Comparison of ENCODE assay signal across 26 cellular contexts in the genomic region with DNA sequence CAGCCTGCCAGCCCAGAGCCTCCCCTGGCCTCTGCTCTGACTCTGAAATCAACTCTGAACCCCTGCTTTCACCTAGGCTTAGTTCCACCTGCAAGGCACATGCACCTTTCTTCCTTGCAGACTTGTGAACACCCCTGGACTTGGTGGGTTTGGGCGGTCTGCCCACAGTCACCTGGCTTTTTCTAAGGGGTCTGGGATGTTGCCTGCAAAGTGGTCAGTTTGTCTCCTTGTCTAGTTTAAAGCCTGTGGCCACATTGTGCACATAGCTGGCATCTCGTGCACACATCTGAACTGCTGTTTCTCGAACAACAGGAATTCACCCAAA.
DNase-seq lines count a peak whose midpoint lies in the region; ATAC-seq, FAIRE-seq and TF ChIP-seq lines count a peak whose summit lies in the region.
"Had no signal": no experiment of that assay in that cellular context is flagged by ENCODE, and none has a peak within 500 bp of the region (broad histone marks: within the 10 kb centered on the region; RNA-seq: fewer than 3 reads in every experiment).

No MANE protein-coding gene starts in this region.

- H2BK12ac ChIP-seq in mesenchymal stem cell (ENCODE audit: low read length in 2 of 2): no peak overlapping the region

- H2AK5ac ChIP-seq in mesenchymal stem cell (ENCODE audit: low read length, severe bottlenecking): no peak overlapping the region

- no peak overlapping the region for H3K23ac ChIP-seq in mesenchymal stem cell (ENCODE audit: low read length in 2 of 2)

- peaks cover 30% of the 10 kb centered on the region for H3K27me3 Mint-ChIP-seq in astrocyte (ENCODE audit: low read depth, unreplicated experiment)

- peaks cover 2% of the 10 kb centered on the region for H3K9me3 Mint-ChIP-seq in astrocyte (ENCODE audit: unreplicated experiment)
- H3K9me3 Mint-ChIP-seq: activated T-helper 1 cell treated with anti-CD3 and anti-CD28 coated beads, Interleukin-12 subunit alpha, Interleukin-12 subunit beta, Interleukin-2, Interleukin-4 antibody, amounts not matched to agents 30 ng/mL and 10 ng/mL and 1 ng/mL, durations not matched to agents 14 hours and 24 hours and 36 hours had no signal

- H4K91ac ChIP-seq in mesenchymal stem cell (ENCODE audit: low read length): no peak overlapping the region

- H3K27me3 ChIP-seq in astrocyte (ENCODE audit: insufficient read depth, low read length) (no peaks in the 10 kb centered on the region), mesenchymal stem cell (ENCODE audit: control insufficient read depth in 1 of 2, insufficient read depth in 1 of 2, low read length in 2 of 2) (no peaks in the 10 kb centered on the region), testis (no peaks in the 10 kb centered on the region), body of pancreas (no peaks in the 10 kb centered on the region)
- H3K27me3 ChIP-seq: ascending aorta had no signal

- intact Hi-C loops in testis (cut with DNase I; ENCODE audit: low total_unique reads): no loop called here
- intact Hi-C loops in body of pancreas (cut with DNase I): no loop called here

- H2BK5ac ChIP-seq in mesenchymal stem cell (ENCODE audit: low read depth, low read length, poor library complexity, severe bottlenecking): no peak overlapping the region

- peak overlapping the region; percentile 26 for H3K9ac ChIP-seq in astrocyte (ENCODE audit: low read length)
- H3K9ac ChIP-seq in mesenchymal stem cell (ENCODE audit: low read length): peak overlapping the region; percentile 85

- H4K20me1 ChIP-seq in astrocyte (ENCODE audit: insufficient read depth, low read length): no peaks in the 10 kb centered on the region

- FAIRE-seq in astrocyte (lab: Jason Lieb, UNC): no peak
- FAIRE-seq: GM12878, small intestine had no signal

- no peak overlapping the region for H3K4me3 Mint-ChIP-seq in astrocyte (ENCODE audit: unreplicated experiment)
- H3K4me3 Mint-ChIP-seq: activated T-helper 1 cell treated with anti-CD3 and anti-CD28 coated beads, Interleukin-12 subunit alpha, Interleukin-12 subunit beta, Interleukin-2, Interleukin-4 antibody, amounts not matched to agents 30 ng/mL and 10 ng/mL and 1 ng/mL, durations not matched to agents 14 hours and 24 hours and 36 hours; mesothelial cell of epicardium; natural killer cell treated with Interleukin-12 subunit alpha and Interleukin-12 subunit beta and Interleukin-15 and Interleukin-18, amount 100 ng/mL, for 72 hours; stimulated activated memory B cell treated with anti-CD40 and anti-IgM and Interleukin-4, amounts not matched to agents 10 μg/mL and 1 μg/mL and 100 μg/mL, for 72 hours; T-helper 17 cell had no signal

- peak overlapping the region; percentile 47 for H2AFZ ChIP-seq in astrocyte (ENCODE audit: low read depth, low read length)
- H2AFZ ChIP-seq in mesenchymal stem cell (ENCODE audit: low read depth, low read length): no peak overlapping the region

- H3K14ac ChIP-seq in mesenchymal stem cell (ENCODE audit: low read length in 2 of 2): no peak overlapping the region

- H3K4me3 ChIP-seq in HFF-Myc (replicated peaks; ENCODE audit: low read depth, low read length) (no peak overlapping the region), astrocyte (ENCODE audit: insufficient read depth, low read depth, low read length) (peak overlapping the region; percentile 15), mesenchymal stem cell (ENCODE audit: insufficient read depth in 1 of 2, low read depth in 1 of 2, low read length in 2 of 2) (peak overlapping the region in 1 of 2 experiments; percentile 75), testis (no peak overlapping the region), body of pancreas (no peak overlapping the region)
- H3K4me3 ChIP-seq: ascending aorta, GM12878 had no signal

- H3K79me2 ChIP-seq in astrocyte (ENCODE audit: insufficient read depth, low read length): no peaks in the 10 kb centered on the region

- no peak for ATAC-seq in body of pancreas
- ATAC-seq: activated naive CD4-positive, alpha-beta T cell treated with anti-CD3 and anti-CD28 coated beads, Interleukin-2, amount 50 U/mL, for 72 hours; GM12878; left colon; natural killer cell treated with Interleukin-12 subunit alpha and Interleukin-12 subunit beta and Interleukin-15 and Interleukin-18, amount 100 ng/mL, for 72 hours; stimulated activated memory B cell treated with anti-CD40 and anti-IgM and Interleukin-4, amounts not matched to agents 10 μg/mL and 1 μg/mL and 100 μg/mL, for 72 hours; T-helper 17 cell had no signal

- H3K27ac Mint-ChIP-seq in astrocyte (ENCODE audit: unreplicated experiment): no peak overlapping the region
- H3K27ac Mint-ChIP-seq: activated T-helper 1 cell treated with anti-CD3 and anti-CD28 coated beads, Interleukin-12 subunit alpha, Interleukin-12 subunit beta, Interleukin-2, Interleukin-4 antibody, amounts not matched to agents 30 ng/mL and 10 ng/mL and 1 ng/mL, durations not matched to agents 14 hours and 24 hours and 36 hours; mesothelial cell of epicardium; natural killer cell treated with Interleukin-12 subunit alpha and Interleukin-12 subunit beta and Interleukin-15 and Interleukin-18, amount 100 ng/mL, for 72 hours; stimulated activated memory B cell treated with anti-CD40 and anti-IgM and Interleukin-4, amounts not matched to agents 10 μg/mL and 1 μg/mL and 100 μg/mL, for 72 hours; T-helper 17 cell had no signal

- 73% methylated on average over 1 of the region's 3 CpGs for WGBS in mesenchymal stem cell
- WGBS in testis, 2 donors: 43% methylated on average over 3 of the region's 3 CpGs
- WGBS in body of pancreas, 2 donors: 58 to 63% methylated on average over 3 of the region's 3 CpGs

- no peak overlapping the region for H2BK120ac ChIP-seq in mesenchymal stem cell (ENCODE audit: low read depth, low read length)

- H3K36me3 ChIP-seq in astrocyte (ENCODE audit: insufficient read depth, low read length): no peaks in the 10 kb centered on the region
- H3K36me3 ChIP-seq in mesenchymal stem cell (ENCODE audit: control insufficient read depth in 1 of 2, insufficient read depth in 2 of 2, low read depth in 1 of 2, low read length in 2 of 2): no peaks in the 10 kb centered on the region
- no peaks in the 10 kb centered on the region for H3K36me3 ChIP-seq in testis (ENCODE audit: low read depth, missing control alignments)
- H3K36me3 ChIP-seq in body of pancreas (replicated peaks in 1 of 2; ENCODE audit: insufficient read depth in 1 of 2, low read depth in 2 of 2): no peaks in the 10 kb centered on the region
- H3K36me3 ChIP-seq: ascending aorta had no signal

- TF ChIP-seq POLR2A in testis (IDR thresholded peaks at IDR 0.05) (no peak), body of pancreas (IDR thresholded peaks at IDR 0.05) (no peak)

- H3K18ac ChIP-seq in mesenchymal stem cell (ENCODE audit: low read depth in 1 of 2, low read length in 2 of 2): no peak overlapping the region

- no peaks in the 10 kb centered on the region for H3K36me3 Mint-ChIP-seq in astrocyte (ENCODE audit: low read depth, unreplicated experiment)
- H3K36me3 Mint-ChIP-seq: mesothelial cell of epicardium had no signal

- H3K79me1 ChIP-seq in mesenchymal stem cell (replicated peaks; ENCODE audit: low read length, poor library complexity, severe bottlenecking): no peaks in the 10 kb centered on the region

- H3K4me1 Mint-ChIP-seq in astrocyte (ENCODE audit: low read depth, unreplicated experiment): no peaks in the 10 kb centered on the region
- H3K4me1 Mint-ChIP-seq: stimulated activated memory B cell treated with anti-CD40 and anti-IgM and Interleukin-4, amounts not matched to agents 10 μg/mL and 1 μg/mL and 100 μg/mL, for 72 hours had no signal

- H3K4me1 ChIP-seq in astrocyte (ENCODE audit: insufficient read depth, low read length) (no peaks in the 10 kb centered on the region), mesenchymal stem cell (ENCODE audit: control insufficient read depth, insufficient read depth, low read depth, low read length) (peaks cover 2% of the 10 kb centered on the region), testis (peaks cover 14% of the 10 kb centered on the region), body of pancreas (no peaks in the 10 kb centered on the region)
- H3K4me1 ChIP-seq: ascending aorta had no signal

- H3K4ac ChIP-seq in mesenchymal stem cell (ENCODE audit: low read depth in 1 of 2, low read length in 2 of 2): no peak overlapping the region

- peak overlapping the region; percentile 70 for H3K4me2 ChIP-seq in astrocyte (ENCODE audit: low read length)
- H3K4me2 ChIP-seq in mesenchymal stem cell (ENCODE audit: low read length, poor library complexity, severe bottlenecking): no peak overlapping the region

- no peaks in the 10 kb centered on the region for H3K9me3 ChIP-seq in astrocyte (ENCODE audit: insufficient read depth, low read depth, low read length)
- H3K9me3 ChIP-seq in mesenchymal stem cell (ENCODE audit: control insufficient read depth, low read length): peaks cover 5% of the 10 kb centered on the region
- H3K9me3 ChIP-seq in testis: no peaks in the 10 kb centered on the region
- peaks cover 0 to 5% (median 0%) of the 10 kb centered on the region in 3 donors for H3K9me3 ChIP-seq in body of pancreas

- H3K27ac ChIP-seq in astrocyte (ENCODE audit: low read depth, low read length) (no peak overlapping the region), mesenchymal stem cell (ENCODE audit: low read length, poor library complexity, severe bottlenecking) (no peak overlapping the region), testis (peak overlapping the region; percentile 45 to 66), body of pancreas (no peak overlapping the region)
- H3K27ac ChIP-seq: ascending aorta had no signal

- DNase-seq in HFF-Myc (ENCODE audit: extremely low read depth, low read depth): peak; percentile 2
- no peak for DNase-seq in astrocyte (ENCODE audit: low read depth)
- no peak for DNase-seq in mesenchymal stem cell
- DNase-seq in testis: no peak
- DNase-seq in dedifferentiated amniotic fluid mesenchymal stem cell (ENCODE audit: extremely low spot score): no peak
- no peak for DNase-seq in body of pancreas
- DNase-seq in NCI-H524 (lab: John Stamatoyannopoulos, UW): no peak
- DNase-seq: activated CD4-positive, alpha-beta T cell treated with anti-CD3 and anti-CD28 coated beads for 48 hours; AML-193; effector memory CD4-positive, alpha-beta T cell; glutamatergic neuron; left colon; NCI-H1092 treated with DMSO at 0.1 percent for 48 hours; NCI-H1930; NCI-H2227 treated with DMSO at 0.1 percent for 48 hours; NCI-H774; OCI-M1; small intestine; T-helper 17 cell had no signal

- no peak for TF ChIP-seq CTCF in HFF-Myc (IDR thresholded peaks at IDR 0.05; ENCODE audit: low read depth, low read length, missing control alignments)
- no peak for TF ChIP-seq CTCF in astrocyte (IDR thresholded peaks at IDR 0.05; ENCODE audit: insufficient read depth, low read depth, low read length)
- TF ChIP-seq CTCF in testis (IDR thresholded peaks at IDR 0.05): no peak
- TF ChIP-seq CTCF in body of pancreas (IDR thresholded peaks at IDR 0.05): no peak

- no peak overlapping the region for H2BK15ac ChIP-seq in mesenchymal stem cell (ENCODE audit: low read depth, poor library complexity, severe bottlenecking)

- H4K8ac ChIP-seq in mesenchymal stem cell (ENCODE audit: low read length): no peak overlapping the region

Comparison
In these comparisons a context has a peak if more than half of its experiments do, and no peak if none do; other contexts are left out.
1. H3K27ac ChIP-seq: peak in testis (2 of 2); none in astrocyte (single experiment), mesenchymal stem cell (single experiment) and body of pancreas (0 of 4).